19 cellular contexts compared by ENCODE assay signal in genomic region chr4:146742416-146742815, GRCh38.
"Had no signal": no experiment of that assay in that cellular context is flagged by ENCODE, and none has a peak within 500 bp of the region (broad histone marks: within the 10 kb centered on the region; RNA-seq: fewer than 3 reads in every experiment).

No MANE protein-coding gene starts in this region.

- FAIRE-seq: kidney had no signal

- ATAC-seq: activated naive CD4-positive, alpha-beta T cell treated with anti-CD3 and anti-CD28 coated beads, Interleukin-2, amount 50 U/mL, for 72 hours; left ventricle myocardium superior had no signal

- DNase-seq: activated CD4-positive, alpha-beta T cell treated with anti-CD3 and anti-CD28 coated beads, Interleukin-2, amount 50 U/mL, for 1 hour; activated CD4-positive, CD25-positive, alpha-beta regulatory T cell treated with anti-CD3 and anti-CD28 coated beads, Interleukin-2, amount 50 U/mL, for 72 hours; activated gamma-delta T cell; adrenal gland; effector memory CD4-positive, alpha-beta T cell; foreskin melanocyte; glutamatergic neuron; hippocampal formation; kidney; left ventricle myocardium superior; occipital lobe; posterior cingulate gyrus; stimulated activated CD4-positive, alpha-beta T cell treated with anti-CD3 and anti-CD28 coated beads, Interleukin-2, amount 100 ng/mL, for 24 hours; stimulated activated naive CD4-positive, alpha-beta T cell treated with Interleukin-2 at 50 U/mL for 16 hours; substantia nigra; T1000; tibial artery had no signal

- H3K27ac ChIP-seq: adrenal gland, cardiac muscle cell, tibial artery had no signal
